ENCODE assay signal across 2 cellular contexts in genomic region chr2:32754676-32755075, GRCh38.
DNase-seq lines count a peak whose midpoint lies in the region; ATAC-seq and TF ChIP-seq lines count a peak whose summit lies in the region.
"Not testable (repeated sequence)": the region's sequence is repeated elsewhere in the genome, so short reads cannot be mapped to it uniquely, and the experiment has no call there.

No MANE protein-coding gene starts in this region.

- H3K27me3 Mint-ChIP-seq in T-helper 17 cell; glutamatergic neuron (ENCODE audit: unreplicated experiment): not testable (repeated sequence)

- H3K4me1 Mint-ChIP-seq in T-helper 17 cell, result peaks cover 15% of the 10 kb centered on the region
- not testable (repeated sequence) for H3K4me1 Mint-ChIP-seq in glutamatergic neuron (ENCODE audit: low read depth, unreplicated experiment)

- H3K36me3 Mint-ChIP-seq in T-helper 17 cell (ENCODE audit: low read depth); glutamatergic neuron (ENCODE audit: unreplicated experiment): not testable (repeated sequence)

- H3K4me3 Mint-ChIP-seq in T-helper 17 cell; glutamatergic neuron (ENCODE audit: unreplicated experiment): not testable (repeated sequence)

- H3K9me3 ChIP-seq in T-helper 17 cell (ENCODE audit: control insufficient read depth, low read length, poor library complexity, severe bottlenecking), result not testable (repeated sequence)

- DNase-seq in T-helper 17 cell, result not testable (repeated sequence)
- DNase-seq in glutamatergic neuron, result peak; percentile 22

- H3K9me3 Mint-ChIP-seq in glutamatergic neuron (ENCODE audit: unreplicated experiment), result not testable (repeated sequence)

- peak overlapping the region; percentile 90 for H3K27ac Mint-ChIP-seq in T-helper 17 cell
- not testable (repeated sequence) for H3K27ac Mint-ChIP-seq in glutamatergic neuron (ENCODE audit: unreplicated experiment)

- not testable (repeated sequence) for TF ChIP-seq CTCF in glutamatergic neuron (IDR thresholded peaks at IDR 0.05; ENCODE audit: partially characterized antibody, unreplicated experiment)

- ATAC-seq in T-helper 17 cell, result not testable (repeated sequence)
